11 cellular contexts compared by ENCODE assay signal in the genomic region with DNA sequence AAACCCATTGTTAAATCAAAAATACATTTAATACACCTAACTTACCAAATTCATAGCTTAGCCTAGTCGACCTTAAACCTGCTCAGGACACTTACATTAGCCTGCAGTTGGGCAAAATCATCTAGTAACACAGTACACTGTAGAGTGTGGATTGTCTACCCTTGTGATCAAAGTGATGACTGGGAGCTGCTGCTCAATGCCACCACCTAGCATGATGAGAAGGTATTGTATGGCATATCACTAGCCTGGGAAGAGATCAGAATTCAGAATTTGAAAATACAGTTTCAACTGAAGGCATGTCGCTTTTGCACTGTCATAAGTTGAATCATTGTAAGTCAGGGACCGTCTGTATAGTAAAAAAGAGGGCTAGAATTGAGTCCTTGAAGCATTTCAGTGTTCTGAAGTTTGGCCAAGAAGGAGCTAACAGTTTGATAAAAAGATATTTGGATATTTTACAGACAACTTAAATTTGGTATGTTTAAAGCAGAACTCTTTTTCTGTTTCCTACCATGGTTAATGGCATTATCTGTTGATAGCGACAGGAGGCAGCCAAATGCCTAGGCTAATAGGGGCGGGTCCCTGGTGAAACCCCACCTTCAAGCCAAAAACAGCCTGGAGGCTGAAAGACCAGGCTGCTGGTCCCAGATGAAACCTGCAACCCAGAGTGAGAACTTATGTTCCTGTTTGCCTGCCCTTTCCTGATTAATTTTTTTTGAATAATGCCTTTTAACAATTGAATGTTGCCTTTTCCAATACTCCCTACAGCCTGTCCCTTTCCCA. TPM values are rescaled to one million over a fixed set of nuclear protein-coding genes. Genes with fewer than 3 reads are reported as not detected.
DNase-seq lines count a peak whose midpoint lies in the region; ATAC-seq and TF ChIP-seq lines count a peak whose summit lies in the region.
"Had no signal": no experiment of that assay in that cellular context is flagged by ENCODE, and none has a peak within 500 bp of the region (broad histone marks: within the 10 kb centered on the region; RNA-seq: fewer than 3 reads in every experiment).

No MANE protein-coding gene starts in this region.

- no peak overlapping the region for H2BK15ac ChIP-seq in mesendoderm (replicated peaks; ENCODE audit: low read depth)

- H3K4me3 ChIP-seq in GM06990 (replicated peaks; ENCODE audit: low read depth, low read length), result no peak overlapping the region
- no peak overlapping the region for H3K4me3 ChIP-seq in adipocyte (ENCODE audit: low read length)
- no peak overlapping the region for H3K4me3 ChIP-seq in mesendoderm (ENCODE audit: low read length)

- H3K56ac ChIP-seq in mesendoderm (ENCODE audit: low read length), result no peak overlapping the region

- H3K36me3 ChIP-seq in GM06990 (ENCODE audit: control insufficient read depth, insufficient read depth, low read length) (no peaks in the 10 kb centered on the region), adipocyte (ENCODE audit: control insufficient read depth, insufficient read depth, low read length, severe bottlenecking) (no peaks in the 10 kb centered on the region), mesendoderm (ENCODE audit: control insufficient read depth, insufficient read depth, low read length) (no peaks in the 10 kb centered on the region)

- no peaks in the 10 kb centered on the region for H3K27me3 ChIP-seq in GM06990 (replicated peaks; ENCODE audit: control insufficient read depth, insufficient read depth, low read length)
- no peaks in the 10 kb centered on the region for H3K27me3 ChIP-seq in adipocyte (replicated peaks; ENCODE audit: control insufficient read depth, insufficient read depth, low read length)
- H3K27me3 ChIP-seq in mesendoderm (ENCODE audit: insufficient read depth, low read length, poor library complexity), result no peaks in the 10 kb centered on the region

- ATAC-seq in GM18909 (IDR thresholded peaks at IDR 0.05; ENCODE audit: poor library complexity, unreplicated experiment) (no peak), HG03108 (IDR thresholded peaks at IDR 0.05; ENCODE audit: unreplicated experiment) (no peak), Right ventricle myocardium inferior (no peak)
- ATAC-seq: natural killer cell treated with Interleukin-12 subunit alpha and Interleukin-12 subunit beta and Interleukin-15 and Interleukin-18, amount 100 ng/mL, for 72 hours had no signal

- H4K8ac ChIP-seq in mesendoderm (ENCODE audit: low read depth, low read length), result no peak overlapping the region

- WGBS in mesendoderm (ENCODE audit: extremely low coverage, insufficient coverage, low lambda C conversion rate), result no CpG with 5 or more reads among the region's 5 CpGs

- H3K4me1 ChIP-seq in adipocyte (ENCODE audit: control insufficient read depth, insufficient read depth, low read length) (no peaks in the 10 kb centered on the region), mesendoderm (ENCODE audit: control insufficient read depth, low read depth, low read length) (no peaks in the 10 kb centered on the region)

- no peaks in the 10 kb centered on the region for H3K9me3 ChIP-seq in adipocyte (ENCODE audit: control insufficient read depth, low read length)

- H3K18ac ChIP-seq in mesendoderm (ENCODE audit: low read length), result no peak overlapping the region

- H3K23ac ChIP-seq in mesendoderm (ENCODE audit: low read length), result no peak overlapping the region

- H3K9ac ChIP-seq in adipocyte (ENCODE audit: low read length) (no peak overlapping the region), mesendoderm (ENCODE audit: low read length) (no peak overlapping the region)

- H2BK120ac ChIP-seq in mesendoderm (ENCODE audit: low read depth, low read length), result no peak overlapping the region

- H3K79me2 ChIP-seq in mesendoderm (ENCODE audit: control insufficient read depth, insufficient read depth, low read length), result no peaks in the 10 kb centered on the region

- no peak overlapping the region for H2BK5ac ChIP-seq in mesendoderm (ENCODE audit: low read length)

- H3K4me2 ChIP-seq in mesendoderm (ENCODE audit: low read length), result no peak overlapping the region

- H3K79me1 ChIP-seq in mesendoderm (ENCODE audit: low read length), result no peaks in the 10 kb centered on the region

- DNase-seq in GM06990 (ENCODE audit: extremely low read depth, insufficient read length), result no peak
- peak; percentile 32 for DNase-seq in HT-29 (ENCODE audit: low spot score)
- peak; percentile 5 for DNase-seq in adipocyte (ENCODE audit: low read depth)
- peak; percentile 36 for DNase-seq in mesendoderm
- DNase-seq in activated naive CD4-positive, alpha-beta T cell treated with Interleukin-2 at 50 U/mL for 16 hours, result no peak
- no peak for DNase-seq in Right ventricle myocardium inferior (ENCODE audit: missing footprints)
- DNase-seq: NCI-H2081; stimulated activated CD4-positive, alpha-beta T cell treated with anti-CD3 and anti-CD28 coated beads, Interleukin-1b, Interleukin-23, amount 100 ng/mL, for 48 hours had no signal

- no peak overlapping the region for H3K4ac ChIP-seq in mesendoderm (ENCODE audit: low read depth, low read length)

- H2AK5ac ChIP-seq in mesendoderm (ENCODE audit: low read length), result no peak overlapping the region

- H3K27ac ChIP-seq in mesendoderm (ENCODE audit: low read depth, low read length), result no peak overlapping the region

- TF ChIP-seq CTCF in GM06990 (IDR thresholded peaks at IDR 0.05; ENCODE audit: insufficient read depth, low read length, poor library complexity, severe bottlenecking), result peak; percentile 40

- intact Hi-C loops in Right ventricle myocardium inferior (cut with DNase I), result no loop called here

- no peak overlapping the region for H4K5ac ChIP-seq in mesendoderm (ENCODE audit: low read length)

RNA-seq across cellular contexts. Expression of a gene that starts 23.0 kb away (rescaled TPM):
- 88.5 and 99.2 TPM in 2 replicates for total RNA-seq in HT-29 (2014; rRNA removed; shearing (Covaris generic))
- 64.7 TPM for polyA plus RNA-seq in mesendoderm (2013, experiment 1 of 2)
- polyA plus RNA-seq in mesendoderm (2013, experiment 2 of 2), result 62.3 TPM
- 24.1 TPM for total RNA-seq in Right ventricle myocardium inferior

Comparison
In these comparisons a context has a peak if more than half of its experiments do, and no peak if none do; other contexts are left out.
1. DNase-seq: peak in HT-29 (single experiment), adipocyte (single experiment) and mesendoderm (single experiment); none in GM06990 (single experiment), activated naive CD4-positive, alpha-beta T cell treated with Interleukin-2 at 50 U/mL for 16 hours (single experiment) and Right ventricle myocardium inferior (single experiment).